11 cellular contexts compared by ENCODE assay signal in the genomic region with DNA sequence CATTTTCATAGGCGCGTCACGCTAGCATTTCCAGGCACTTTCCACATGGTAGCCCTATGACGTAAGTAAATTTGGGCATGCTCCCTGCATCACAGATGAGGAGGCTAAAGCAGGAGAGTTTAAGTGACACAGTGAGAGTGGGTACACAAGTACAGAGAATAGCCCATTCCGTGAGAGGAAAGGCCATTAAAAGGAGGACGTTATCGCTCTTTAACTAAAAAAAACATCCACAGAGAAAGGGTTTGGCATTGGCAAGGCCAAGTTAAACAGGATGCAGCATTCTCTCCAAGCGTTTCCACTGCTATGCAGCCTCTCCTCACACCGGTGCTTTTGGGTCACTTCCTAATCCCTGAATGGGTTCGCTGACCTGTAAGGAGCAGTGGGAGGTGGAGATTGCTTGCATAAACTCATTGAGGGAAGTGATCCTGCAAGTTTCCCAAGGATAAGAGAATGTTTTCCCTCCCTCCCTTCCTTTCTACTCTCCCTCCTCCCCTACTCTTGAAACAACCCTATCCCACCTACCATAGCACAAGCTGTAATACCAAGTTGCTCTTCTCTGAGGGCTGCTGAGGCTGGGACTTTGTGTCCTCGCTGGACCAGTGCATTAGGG.
DNase-seq lines count a peak whose midpoint lies in the region; ATAC-seq and TF ChIP-seq lines count a peak whose summit lies in the region.
"Had no signal": no experiment of that assay in that cellular context is flagged by ENCODE, and none has a peak within 500 bp of the region (broad histone marks: within the 10 kb centered on the region; RNA-seq: fewer than 3 reads in every experiment).

No MANE protein-coding gene starts in this region.

- H2BK5ac ChIP-seq in mesenchymal stem cell (ENCODE audit: low read depth, low read length, poor library complexity, severe bottlenecking) = no peak overlapping the region

- intact Hi-C loops in PC-3 (cut with micrococcal nuclease) = no loop called here
- intact Hi-C loops in Caco-2 (cut with micrococcal nuclease; ENCODE audit: unreplicated experiment) = no loop called here

- H3K23ac ChIP-seq in mesenchymal stem cell (ENCODE audit: low read length in 2 of 2) = no peak overlapping the region

- ATAC-seq in PC-3 = no peak

- peak overlapping the region in 1 of 2 experiments; percentile 70 for H3K4ac ChIP-seq in mesenchymal stem cell (ENCODE audit: low read depth in 1 of 2, low read length in 2 of 2)

- no peak overlapping the region for H3K27ac Mint-ChIP-seq in Caco-2 (ENCODE audit: unreplicated experiment)
- H3K27ac Mint-ChIP-seq: activated naive CD8-positive, alpha-beta T cell had no signal

- peaks cover 15% of the 10 kb centered on the region for H3K9me3 Mint-ChIP-seq in Caco-2 (ENCODE audit: unreplicated experiment)

- CTCF ChIA-PET in PC-3 (lab: Charles Lee) (no interaction called here), Caco-2 (lab: Charles Lee) (no interaction called here)

- no peak overlapping the region for H4K8ac ChIP-seq in mesenchymal stem cell (ENCODE audit: low read length)

- H3K4me1 Mint-ChIP-seq in Caco-2 (ENCODE audit: low read depth, unreplicated experiment) = peaks cover 8% of the 10 kb centered on the region

- in situ Hi-C loops in ACHN (cut with HindIII; ENCODE audit: low pct_ligation_motif_present, low pct_unique_long_range_greater_than_20kb, low sequenced_read_pairs) = no loop called here

- no peaks in the 10 kb centered on the region for H3K36me3 Mint-ChIP-seq in Caco-2 (ENCODE audit: insufficient read depth, unreplicated experiment)

- no peaks in the 10 kb centered on the region for H3K27me3 ChIP-seq in mesenchymal stem cell (ENCODE audit: control insufficient read depth in 1 of 2, insufficient read depth in 1 of 2, low read length in 2 of 2)
- no peaks in the 10 kb centered on the region for H3K27me3 ChIP-seq in Peyer's patch
- H3K27me3 ChIP-seq in PC-3 (ENCODE audit: low read length) = no peaks in the 10 kb centered on the region
- no peaks in the 10 kb centered on the region for H3K27me3 ChIP-seq in Caco-2 (replicated peaks; ENCODE audit: control insufficient read depth, insufficient read depth, low read length)
- H3K27me3 ChIP-seq: upper lobe of left lung had no signal

- no peaks in the 10 kb centered on the region for H3K27me3 Mint-ChIP-seq in Caco-2 (ENCODE audit: insufficient read depth, unreplicated experiment)
- H3K27me3 Mint-ChIP-seq: activated naive CD8-positive, alpha-beta T cell had no signal

- no peaks in the 10 kb centered on the region for H3K9me3 ChIP-seq in mesenchymal stem cell (ENCODE audit: control insufficient read depth, low read length)
- H3K9me3 ChIP-seq in Peyer's patch = no peaks in the 10 kb centered on the region
- no peaks in the 10 kb centered on the region for H3K9me3 ChIP-seq in PC-3 (ENCODE audit: low read length)
- no peaks in the 10 kb centered on the region for H3K9me3 ChIP-seq in Caco-2
- H3K9me3 ChIP-seq: upper lobe of left lung had no signal

- H2BK15ac ChIP-seq in mesenchymal stem cell (ENCODE audit: low read depth, poor library complexity, severe bottlenecking) = no peak overlapping the region

- H3K4me1 ChIP-seq in mesenchymal stem cell (ENCODE audit: control insufficient read depth, insufficient read depth, low read depth, low read length) = peaks cover 16% of the 10 kb centered on the region
- H3K4me1 ChIP-seq in Peyer's patch = peaks cover 0 to 5% (median 0%) of the 10 kb centered on the region in 4 donors
- H3K4me1 ChIP-seq in PC-3 (ENCODE audit: insufficient read depth, low read length) = peaks cover 21% of the 10 kb centered on the region
- H3K4me1 ChIP-seq in Caco-2 = no peaks in the 10 kb centered on the region

- no peak overlapping the region for H3K4me2 ChIP-seq in mesenchymal stem cell (ENCODE audit: low read length, poor library complexity, severe bottlenecking)
- H3K4me2 ChIP-seq in PC-3 (ENCODE audit: low read length) = no peak overlapping the region

- TF ChIP-seq CTCF in fibroblast of pulmonary artery (IDR thresholded peaks at IDR 0.05; ENCODE audit: low read length, missing control alignments) (no peak), Peyer's patch (IDR thresholded peaks at IDR 0.05) (no peak), PC-3 (conservative IDR thresholded peaks at IDR 0.05; ENCODE audit: low read depth, low read length) (no peak), Caco-2 (IDR thresholded peaks at IDR 0.05; ENCODE audit: insufficient read depth in 1 of 2, low read depth in 1 of 2, low read length in 1 of 2, severe bottlenecking in 1 of 2, unreplicated experiment in 1 of 2) (no peak)

- H3K36me3 ChIP-seq in mesenchymal stem cell (ENCODE audit: control insufficient read depth in 1 of 2, insufficient read depth in 2 of 2, low read depth in 1 of 2, low read length in 2 of 2) = peaks cover 0 to 9% of the 10 kb centered on the region in 2 experiments
- no peaks in the 10 kb centered on the region for H3K36me3 ChIP-seq in Peyer's patch
- 0 out of 2 replicates have a peak, but pooled peaks cover 4% of the 10 kb centered on the region for H3K36me3 ChIP-seq in PC-3 (ENCODE audit: low read depth, low read length)
- H3K36me3 ChIP-seq in Caco-2 (ENCODE audit: control insufficient read depth, insufficient read depth, low read length) = no peaks in the 10 kb centered on the region
- H3K36me3 ChIP-seq: upper lobe of left lung had no signal

- H2AFZ ChIP-seq in mesenchymal stem cell (ENCODE audit: low read depth, low read length) = no peak overlapping the region
- no peak overlapping the region for H2AFZ ChIP-seq in PC-3 (ENCODE audit: low read length)

- no peak overlapping the region for H3K14ac ChIP-seq in mesenchymal stem cell (ENCODE audit: low read length in 2 of 2)

- BruUV-seq in PC-3 (replicated peaks; lab: Mats Ljungman, UMichigan) = no TSS peak
- BruUV-seq in Caco-2 (replicated peaks; lab: Mats Ljungman, UMichigan) = no TSS peak

- peak overlapping the region; percentile 30 for H2AK5ac ChIP-seq in mesenchymal stem cell (ENCODE audit: low read length, severe bottlenecking)

- POLR2A ChIA-PET in PC-3 (lab: Charles Lee; ENCODE audit: unreplicated experiment) (no interaction called here), Caco-2 (lab: Charles Lee) (no interaction called here)

- H4K20me1 ChIP-seq in PC-3 (ENCODE audit: low read length) = no peaks in the 10 kb centered on the region

- H3K9ac ChIP-seq in mesenchymal stem cell (ENCODE audit: low read length) (no peak overlapping the region), PC-3 (ENCODE audit: low read length) (no peak overlapping the region)

- DNase-seq in ACHN (peak; percentile 3), SHP77 (lab: John Stamatoyannopoulos, UW) (peak; percentile 53 to 76), fibroblast of pulmonary artery (ENCODE audit: low read depth) (peak; percentile 81), mesenchymal stem cell (no peak), Peyer's patch (no peak), PC-3 (no peak), Caco-2 (no peak), pons (ENCODE audit: low spot score) (no peak)
- DNase-seq: effector CD8-positive, alpha-beta T cell; upper lobe of left lung had no signal

- H3K79me2 ChIP-seq in PC-3 (ENCODE audit: low read length) = no peaks in the 10 kb centered on the region

- no peak overlapping the region for H2BK120ac ChIP-seq in mesenchymal stem cell (ENCODE audit: low read depth, low read length)

- H3K18ac ChIP-seq in mesenchymal stem cell (ENCODE audit: low read depth in 1 of 2, low read length in 2 of 2) = peak overlapping the region; percentile 5 to 55

- peaks cover 9% of the 10 kb centered on the region for H3K79me1 ChIP-seq in mesenchymal stem cell (replicated peaks; ENCODE audit: low read length, poor library complexity, severe bottlenecking)

- peaks cover 7% of the 10 kb centered on the region for H3F3A ChIP-seq in PC-3 (ENCODE audit: low read length, unreplicated experiment)

- H3K4me3 ChIP-seq in fibroblast of pulmonary artery (replicated peaks; ENCODE audit: low read depth, low read length) = no peak overlapping the region
- H3K4me3 ChIP-seq in mesenchymal stem cell (ENCODE audit: insufficient read depth in 1 of 2, low read depth in 1 of 2, low read length in 2 of 2) = no peak overlapping the region
- H3K4me3 ChIP-seq in Peyer's patch = no peak overlapping the region
- no peak overlapping the region for H3K4me3 ChIP-seq in PC-3 (ENCODE audit: low read length)
- no peak overlapping the region for H3K4me3 ChIP-seq in Caco-2 (ENCODE audit: low read depth, low read length)
- H3K4me3 ChIP-seq: upper lobe of left lung had no signal

- H3K27ac ChIP-seq in mesenchymal stem cell (ENCODE audit: low read length, poor library complexity, severe bottlenecking) (peak overlapping the region; percentile 37), Peyer's patch (no peak overlapping the region), PC-3 (ENCODE audit: low read length) (no peak overlapping the region)

- no peak overlapping the region for H3K4me3 Mint-ChIP-seq in Caco-2 (ENCODE audit: unreplicated experiment)
- H3K4me3 Mint-ChIP-seq: activated naive CD8-positive, alpha-beta T cell had no signal

- TF ChIP-seq POLR2A in Peyer's patch (IDR thresholded peaks at IDR 0.05) = no peak

- H2BK12ac ChIP-seq in mesenchymal stem cell (ENCODE audit: low read length in 2 of 2) = peak overlapping the region in 1 of 2 experiments; percentile 33

- no peak overlapping the region for H4K91ac ChIP-seq in mesenchymal stem cell (ENCODE audit: low read length)

- no peaks in the 10 kb centered on the region for H3K9me2 ChIP-seq in PC-3 (replicated peaks; ENCODE audit: low read length)

- WGBS in mesenchymal stem cell = 78% methylated on average over 10 of the region's 11 CpGs

Comparison
In these comparisons a context has a peak if more than half of its experiments do, and no peak if none do; other contexts are left out.
1. DNase-seq: peak in ACHN (single experiment), SHP77 (2 of 2) and fibroblast of pulmonary artery (single experiment); none in mesenchymal stem cell (single experiment), Peyer's patch (0 of 3), PC-3 (single experiment), Caco-2 (0 of 2) and pons (single experiment).